ENCODE assay signal across 36 cellular contexts in the genomic region with DNA sequence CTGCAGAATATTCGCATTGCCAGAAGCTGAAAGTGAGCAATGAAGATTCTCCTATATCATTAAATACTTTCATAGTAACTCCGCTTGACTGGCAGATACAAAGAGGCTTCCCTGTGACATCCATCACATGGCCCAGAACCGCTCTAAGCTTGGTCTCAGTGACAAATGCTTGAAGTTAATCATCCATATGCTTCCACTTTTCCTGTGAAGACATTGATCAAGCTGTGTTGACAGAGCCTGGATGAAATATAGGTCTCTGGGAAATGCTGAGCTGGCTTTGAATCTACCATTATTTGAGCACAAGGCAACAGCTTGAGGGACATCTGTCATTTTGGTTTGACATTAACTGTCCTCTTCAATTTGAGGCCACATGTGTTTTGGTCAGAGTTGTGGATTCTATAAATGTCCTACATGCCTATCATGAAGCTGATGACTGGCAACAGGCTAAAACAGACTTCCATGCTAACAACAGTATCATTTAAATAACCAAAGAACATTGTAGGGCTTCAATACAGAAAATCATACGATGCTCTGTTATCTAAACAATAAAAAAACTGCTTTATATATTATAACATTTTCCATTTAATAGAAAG.
"Had no signal": no experiment of that assay in that cellular context is flagged by ENCODE, and none has a peak within 500 bp of the region (broad histone marks: within the 10 kb centered on the region; RNA-seq: fewer than 3 reads in every experiment).

No MANE protein-coding gene starts in this region.

- H3K27ac ChIP-seq: adrenal gland, KMS-11, Peyer's patch, SJSA1 had no signal

- H3K36me3 ChIP-seq: adrenal gland, Peyer's patch, SJSA1 had no signal

- H3K9me3 Mint-ChIP-seq: activated CD4-positive, alpha-beta T cell treated with anti-CD3 and anti-CD28 coated beads, Interleukin-2, amount 10 ng/mL, durations not matched to agents 7 days and 5 days had no signal

- H3K4me1 ChIP-seq: adrenal gland, Peyer's patch, SJSA1 had no signal

- H3K27me3 Mint-ChIP-seq: activated CD4-positive, alpha-beta T cell treated with anti-CD3 and anti-CD28 coated beads for 36 hours; activated CD4-positive, alpha-beta T cell treated with anti-CD3 and anti-CD28 coated beads, Interleukin-2, amount 10 ng/mL, durations not matched to agents 7 days and 5 days; brain had no signal

- H3K4me1 Mint-ChIP-seq: activated CD4-positive, alpha-beta T cell treated with anti-CD3 and anti-CD28 coated beads for 36 hours; activated CD4-positive, alpha-beta T cell treated with anti-CD3 and anti-CD28 coated beads, Interleukin-2, amount 10 ng/mL, durations not matched to agents 7 days and 5 days; brain; WTC11 had no signal

- DNase-seq: activated CD4-positive, alpha-beta T cell treated with anti-CD3 and anti-CD28 coated beads for 36 hours; activated CD4-positive, alpha-beta T cell treated with anti-CD3 and anti-CD28 coated beads, Interleukin-2, amount 10 ng/mL, durations not matched to agents 7 days and 5 days; activated CD4-positive, alpha-beta T cell treated with anti-CD3 and anti-CD28 coated beads, Interleukin-2, amount 50 U/mL, for 48 hours; activated CD8-positive, alpha-beta T cell treated with anti-CD3 and anti-CD28 coated beads, Interleukin-2, amount 10 ng/mL, durations not matched to agents 7 days and 5 days; activated gamma-delta T cell treated with Interleukin-2 at 50 U/mL for 16 hours; activated naive CD4-positive, alpha-beta T cell treated with anti-CD3 and anti-CD28 coated beads for 36 hours; activated T-cell treated with anti-CD3 and anti-CD28 coated beads, Interleukin-2, amount 50 U/mL, for 4 hours; adrenal gland; anterior cingulate cortex; caudate nucleus; MM.1S; MV-4-11; NCI-H1092; NCI-H1436 treated with DMSO at 0.1 percent for 48 hours; NCI-H1694 treated with DMSO at 0.1 percent for 48 hours; NCI-H2081; NCI-H2171 treated with DMSO at 0.1 percent for 48 hours; NCI-H2227 treated with DMSO at 0.1 percent for 48 hours; NCI-H446; NCI-H510A treated with DMSO at 0.1 percent for 48 hours; NCI-H526 treated with DMSO at 0.1 percent for 48 hours; NCI-H774; PC-3; Peyer's patch; RPMI8226; SHP77 treated with DMSO at 0.1 percent for 48 hours; SK-N-SH had no signal

- H3K27ac Mint-ChIP-seq: activated CD4-positive, alpha-beta T cell treated with anti-CD3 and anti-CD28 coated beads for 36 hours; activated CD4-positive, alpha-beta T cell treated with anti-CD3 and anti-CD28 coated beads, Interleukin-2, amount 10 ng/mL, durations not matched to agents 7 days and 5 days; activated CD8-positive, alpha-beta T cell treated with anti-CD3 and anti-CD28 coated beads, Interleukin-2, amount 10 ng/mL, durations not matched to agents 7 days and 5 days; activated naive CD4-positive, alpha-beta T cell treated with anti-CD3 and anti-CD28 coated beads for 36 hours; activated naive CD4-positive, alpha-beta T cell treated with anti-CD3 and anti-CD28 coated beads, Interleukin-2, amount 50 U/mL, for 72 hours; activated T-helper 1 cell treated with anti-CD3 and anti-CD28 coated beads, Interleukin-12 subunit alpha, Interleukin-12 subunit beta, Interleukin-2, Interleukin-4 antibody, amounts not matched to agents 30 ng/mL and 10 ng/mL and 1 ng/mL, durations not matched to agents 14 hours and 24 hours and 36 hours; brain; T-helper 1 cell treated with Interleukin-12 subunit alpha and Interleukin-12 subunit beta and Interleukin-4 antibody, amounts not matched to agents 30 μg/mL and 1 μg/mL, for 36 hours; T-helper 2 cell treated with Interferon-gamma antibody and Interleukin-4, amounts not matched to agents 5 μg/mL and 100 μg/mL, for 36 hours; WTC11 had no signal

- H3K4me2 ChIP-seq: KMS-11, SK-N-SH had no signal

- H3K36me3 Mint-ChIP-seq: brain had no signal

- H3K4me3 Mint-ChIP-seq: activated CD4-positive, alpha-beta T cell treated with anti-CD3 and anti-CD28 coated beads for 36 hours; activated CD4-positive, alpha-beta T cell treated with anti-CD3 and anti-CD28 coated beads, Interleukin-2, amount 10 ng/mL, durations not matched to agents 7 days and 5 days; activated CD8-positive, alpha-beta T cell treated with anti-CD3 and anti-CD28 coated beads, Interleukin-2, amount 10 ng/mL, durations not matched to agents 7 days and 5 days; activated naive CD4-positive, alpha-beta T cell treated with anti-CD3 and anti-CD28 coated beads for 36 hours; activated T-cell treated with anti-CD3 and anti-CD28 coated beads, Interleukin-2, amount 50 U/mL, for 4 hours; activated T-helper 1 cell treated with anti-CD3 and anti-CD28 coated beads, Interleukin-12 subunit alpha, Interleukin-12 subunit beta, Interleukin-2, Interleukin-4 antibody, amounts not matched to agents 30 ng/mL and 10 ng/mL and 1 ng/mL, durations not matched to agents 14 hours and 24 hours and 36 hours; brain; T-helper 1 cell treated with Interleukin-12 subunit alpha and Interleukin-12 subunit beta and Interleukin-4 antibody, amounts not matched to agents 30 μg/mL and 1 μg/mL, for 36 hours; T-helper 2 cell treated with Interferon-gamma antibody and Interleukin-4, amounts not matched to agents 5 μg/mL and 100 μg/mL, for 36 hours; WTC11 had no signal

- ATAC-seq: activated CD4-positive, alpha-beta T cell treated with anti-CD3 and anti-CD28 coated beads for 36 hours; activated CD4-positive, CD25-positive, alpha-beta regulatory T cell treated with anti-CD3 and anti-CD28 coated beads, Interleukin-2, amount 50 U/mL, for 24 hours; activated CD8-positive, alpha-beta T cell treated with anti-CD3 and anti-CD28 coated beads, Interleukin-2, amount 10 ng/mL, durations not matched to agents 7 days and 5 days; activated naive CD4-positive, alpha-beta T cell treated with anti-CD3 and anti-CD28 coated beads, Interleukin-2, amount 50 U/mL, for 72 hours; activated T-cell treated with anti-CD3 and anti-CD28 coated beads, Interleukin-2, amount 50 U/mL, for 4 hours; PC-3; WTC11 had no signal

- H3K9ac ChIP-seq: KMS-11, SK-N-SH had no signal

- H3K9me3 ChIP-seq: adrenal gland, Peyer's patch, SJSA1, SK-N-SH had no signal

- H3K4me3 ChIP-seq: adrenal gland, Peyer's patch, SJSA1 had no signal

- H3K27me3 ChIP-seq: adrenal gland, Peyer's patch, SJSA1 had no signal
